ENCODE assay signal across 26 cellular contexts in the genomic region with DNA sequence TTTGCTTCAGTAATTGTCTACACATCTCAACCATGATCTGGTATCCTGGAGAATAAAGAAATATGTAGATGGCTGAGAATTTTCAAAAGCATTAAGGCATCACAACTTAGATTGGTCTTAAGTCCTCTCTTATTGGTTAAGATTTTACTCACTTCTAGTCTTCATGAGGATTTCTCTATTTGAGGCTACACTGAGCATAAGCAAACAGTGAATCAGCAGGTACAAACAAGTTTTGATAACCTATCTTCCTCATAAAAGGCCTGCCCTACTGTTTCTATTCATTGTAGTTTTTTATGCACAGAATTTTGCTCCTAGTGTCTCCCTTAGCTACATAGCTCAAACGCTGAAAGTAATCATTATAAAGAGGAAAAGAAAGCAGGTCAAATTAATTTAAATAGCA.
A peak's percentile ranks its signal among the peaks of the same experiment; 100 is the strongest.
DNase-seq lines count a peak whose midpoint lies in the region; ATAC-seq, FAIRE-seq and TF ChIP-seq lines count a peak whose summit lies in the region.
"Had no signal": no experiment of that assay in that cellular context is flagged by ENCODE, and none has a peak within 500 bp of the region (broad histone marks: within the 10 kb centered on the region; RNA-seq: fewer than 3 reads in every experiment).

No MANE protein-coding gene starts in this region.

- TF ChIP-seq POLR2A in A549 (IDR thresholded peaks at IDR 0.05; ENCODE audit: low read length) = no peak

- no peak for TF ChIP-seq EP300 in A549 (IDR thresholded peaks at IDR 0.05)

- DNase-seq in A549 (ENCODE audit: low read depth in 1 of 2, low spot score in 1 of 2) = peak; percentile 2 to 38
- peak; percentile 10 for DNase-seq in DMS53 treated with DMSO at 0.1 percent for 48 hours (lab: John Stamatoyannopoulos, UW; ENCODE audit: unreplicated experiment)
- DNase-seq in NCI-H226 = peak; percentile 5
- DNase-seq in natural killer cell treated with Interleukin-12 subunit alpha and Interleukin-12 subunit beta and Interleukin-15 and Interleukin-18, amount 100 ng/mL, for 72 hours (ENCODE audit: low spot score) = no peak
- no peak for DNase-seq in effector CD4-positive, alpha-beta T cell
- DNase-seq in T-helper 2 cell treated with Interferon-gamma antibody and Interleukin-4, amounts not matched to agents 5 μg/mL and 100 μg/mL, for 36 hours (ENCODE audit: low spot score) = no peak
- DNase-seq: C1 segment of cervical spinal cord; CD4-positive, alpha-beta memory T cell; COR-L47; DMS79; EL; GDM1; Karpas-422; MV-4-11; NCI-H1105; NCI-H1694; NCI-H2029 treated with DMSO at 0.1 percent for 48 hours; NCI-H2227 treated with DMSO at 0.1 percent for 48 hours; NCI-H510A; Peyer's patch; SHP77 treated with DMSO at 0.1 percent for 48 hours had no signal

- no peaks in the 10 kb centered on the region for H3K36me3 Mint-ChIP-seq in natural killer cell treated with Interleukin-12 subunit alpha and Interleukin-12 subunit beta and Interleukin-15 and Interleukin-18, amount 100 ng/mL, for 72 hours
- H3K36me3 Mint-ChIP-seq in T-helper 2 cell treated with Interferon-gamma antibody and Interleukin-4, amounts not matched to agents 5 μg/mL and 100 μg/mL, for 36 hours (ENCODE audit: low read depth) = no peaks in the 10 kb centered on the region
- H3K36me3 Mint-ChIP-seq: CD4-positive, alpha-beta memory T cell had no signal

- H3K4me2 ChIP-seq in A549 = peak overlapping the region; percentile 5; the same call in 1 of the 3 replicates

- H3K4me1 ChIP-seq in A549 = peaks cover 8% of the 10 kb centered on the region; the same call in 2 of the 3 replicates
- H3K4me1 ChIP-seq: Peyer's patch had no signal

- H3K4me1 Mint-ChIP-seq in natural killer cell treated with Interleukin-12 subunit alpha and Interleukin-12 subunit beta and Interleukin-15 and Interleukin-18, amount 100 ng/mL, for 72 hours (ENCODE audit: low read depth in 2 of 2) = no peaks in the 10 kb centered on the region
- H3K4me1 Mint-ChIP-seq in T-helper 2 cell treated with Interferon-gamma antibody and Interleukin-4, amounts not matched to agents 5 μg/mL and 100 μg/mL, for 36 hours (ENCODE audit: low read depth) = no peaks in the 10 kb centered on the region
- H3K4me1 Mint-ChIP-seq: CD4-positive, alpha-beta memory T cell had no signal

- H3K27me3 Mint-ChIP-seq in natural killer cell treated with Interleukin-12 subunit alpha and Interleukin-12 subunit beta and Interleukin-15 and Interleukin-18, amount 100 ng/mL, for 72 hours = no peaks in the 10 kb centered on the region
- H3K27me3 Mint-ChIP-seq in T-helper 2 cell treated with Interferon-gamma antibody and Interleukin-4, amounts not matched to agents 5 μg/mL and 100 μg/mL, for 36 hours (ENCODE audit: low read depth) = no peaks in the 10 kb centered on the region
- H3K27me3 Mint-ChIP-seq: CD4-positive, alpha-beta memory T cell had no signal

- CTCF ChIA-PET in A549 (lab: Yijun Ruan, JAX) = interaction anchor here (1.3 kb wide), 1 partner anchor 14 kb away, joined by 5 read pairs; no protein-coding TSS in a partner anchor

- H3K9me3 ChIP-seq in A549 = no peaks in the 10 kb centered on the region
- H3K9me3 ChIP-seq: Peyer's patch had no signal

- no peaks in the 10 kb centered on the region for H3K9me3 Mint-ChIP-seq in natural killer cell treated with Interleukin-12 subunit alpha and Interleukin-12 subunit beta and Interleukin-15 and Interleukin-18, amount 100 ng/mL, for 72 hours
- H3K9me3 Mint-ChIP-seq in T-helper 2 cell treated with Interferon-gamma antibody and Interleukin-4, amounts not matched to agents 5 μg/mL and 100 μg/mL, for 36 hours = no peaks in the 10 kb centered on the region
- H3K9me3 Mint-ChIP-seq: T-helper 1 cell treated with Interleukin-12 subunit alpha and Interleukin-12 subunit beta and Interleukin-4 antibody, amounts not matched to agents 30 μg/mL and 1 μg/mL, for 36 hours had no signal

- TF ChIP-seq RAD21 in A549 (conservative IDR thresholded peaks at IDR 0.05 in 1 of 2, IDR thresholded peaks at IDR 0.05 in 1 of 2) = no peak

- no peak overlapping the region for H3K4me3 ChIP-seq in A549
- H3K4me3 ChIP-seq: Peyer's patch had no signal

- WGBS in A549 (ENCODE audit: missing lambda C conversion rate) = 0% methylated on average over 1 of the region's 1 CpG

- peak; percentile 88 for FAIRE-seq in A549 (lab: Jason Lieb, UNC)
- FAIRE-seq in islet of Langerhans (lab: Jason Lieb, UNC) = peak; percentile 55
- FAIRE-seq: GM12891, H54, HepG2 had no signal

- TF ChIP-seq CTCF in A549 (IDR thresholded peaks at IDR 0.05) = no peak

- no peak overlapping the region for H3K27ac ChIP-seq in A549
- H3K27ac ChIP-seq: Peyer's patch had no signal

- POLR2A ChIA-PET in A549 (lab: Yijun Ruan, JAX) = no interaction called here

- H3K4me3 Mint-ChIP-seq in natural killer cell treated with Interleukin-12 subunit alpha and Interleukin-12 subunit beta and Interleukin-15 and Interleukin-18, amount 100 ng/mL, for 72 hours = no peak overlapping the region
- H3K4me3 Mint-ChIP-seq in T-helper 2 cell treated with Interferon-gamma antibody and Interleukin-4, amounts not matched to agents 5 μg/mL and 100 μg/mL, for 36 hours = no peak overlapping the region
- H3K4me3 Mint-ChIP-seq: CD4-positive, alpha-beta memory T cell; T-helper 1 cell treated with Interleukin-12 subunit alpha and Interleukin-12 subunit beta and Interleukin-4 antibody, amounts not matched to agents 30 μg/mL and 1 μg/mL, for 36 hours had no signal

- no peak overlapping the region for H3K27ac Mint-ChIP-seq in natural killer cell treated with Interleukin-12 subunit alpha and Interleukin-12 subunit beta and Interleukin-15 and Interleukin-18, amount 100 ng/mL, for 72 hours
- no peak overlapping the region for H3K27ac Mint-ChIP-seq in T-helper 2 cell treated with Interferon-gamma antibody and Interleukin-4, amounts not matched to agents 5 μg/mL and 100 μg/mL, for 36 hours
- H3K27ac Mint-ChIP-seq: CD4-positive, alpha-beta memory T cell; T-helper 1 cell treated with Interleukin-12 subunit alpha and Interleukin-12 subunit beta and Interleukin-4 antibody, amounts not matched to agents 30 μg/mL and 1 μg/mL, for 36 hours had no signal

- ATAC-seq in A549 = peak in 1 of 2 experiments; percentile 59; a peak in 2 of 6 replicates
- no peak for ATAC-seq in natural killer cell treated with Interleukin-12 subunit alpha and Interleukin-12 subunit beta and Interleukin-15 and Interleukin-18, amount 100 ng/mL, for 72 hours
- ATAC-seq: HepG2 had no signal

TF ChIP-seq in A549, 52 proteins besides CTCF, POLR2A, EP300 and RAD21:
- no peak for TF ChIP-seq GATA3 (IDR thresholded peaks at IDR 0.05; ENCODE audit: borderline replicate concordance)

Comparison
In these comparisons a context has a peak if more than half of its experiments do, and no peak if none do; other contexts are left out.
1. DNase-seq: peak in A549 (2 of 2), DMS53 treated with DMSO at 0.1 percent for 48 hours (single experiment) and NCI-H226 (single experiment); none in natural killer cell treated with Interleukin-12 subunit alpha and Interleukin-12 subunit beta and Interleukin-15 and Interleukin-18, amount 100 ng/mL, for 72 hours (single experiment), effector CD4-positive, alpha-beta T cell (single experiment) and T-helper 2 cell treated with Interferon-gamma antibody and Interleukin-4, amounts not matched to agents 5 μg/mL and 100 μg/mL, for 36 hours (single experiment).